In the genomic region with DNA sequence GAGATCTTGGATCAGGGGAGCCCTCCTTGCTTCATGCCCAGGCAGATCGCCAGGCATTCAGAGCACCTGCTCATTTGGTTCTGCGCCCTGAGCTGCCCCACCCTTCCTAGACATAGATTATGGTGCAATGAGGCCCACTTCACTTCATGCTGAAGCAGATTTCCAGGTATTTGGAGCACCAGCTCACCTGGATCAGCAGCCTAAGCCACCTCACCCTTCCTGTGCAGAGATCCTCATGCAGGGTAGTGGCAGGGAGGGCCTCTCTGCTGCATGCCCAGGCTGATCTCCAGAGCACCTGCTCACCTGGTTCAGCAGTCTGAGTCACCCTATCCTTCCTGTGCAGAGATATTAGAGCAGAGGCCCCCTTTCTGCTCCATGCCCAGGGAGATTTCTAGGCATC, we compare ENCODE assay signal across 18 cellular contexts.
"Had no signal": no experiment of that assay in that cellular context is flagged by ENCODE, and none has a peak within 500 bp of the region (broad histone marks: within the 10 kb centered on the region; RNA-seq: fewer than 3 reads in every experiment).

No MANE protein-coding gene starts in this region.

- H3K27me3 ChIP-seq: transverse colon had no signal

- H3K4me1 Mint-ChIP-seq: activated B cell treated with CpG ODN at 0.5 μM for 24 hours had no signal

- H3K27ac ChIP-seq: prostate gland, transverse colon had no signal

- ATAC-seq: activated CD8-positive, alpha-beta T cell treated with anti-CD3 and anti-CD28 coated beads, Interleukin-2, amount 10 ng/mL, durations not matched to agents 7 days and 5 days; activated T-cell treated with anti-CD3 and anti-CD28 coated beads, Interleukin-2, amount 50 U/mL, for 72 hours; right cardiac atrium; stimulated activated naive CD8-positive, alpha-beta T cell treated with anti-CD3 and anti-CD28 coated beads, Interleukin-15, Interleukin-2, amounts not matched to agents 100 U/mL and 50 U/mL, for 24 hours had no signal

- H3K4me1 ChIP-seq: prostate gland, transverse colon had no signal

- H3K9me3 Mint-ChIP-seq: activated B cell treated with CpG ODN at 0.5 μM for 24 hours had no signal

- H3K27me3 Mint-ChIP-seq: activated B cell treated with CpG ODN at 0.5 μM for 24 hours; activated naive CD8-positive, alpha-beta T cell had no signal

- H3K9me3 ChIP-seq: prostate gland had no signal

- H3K4me3 Mint-ChIP-seq: activated B cell treated with CpG ODN at 0.5 μM for 24 hours; activated CD8-positive, alpha-beta T cell treated with anti-CD3 and anti-CD28 coated beads, Interleukin-2, amount 10 ng/mL, durations not matched to agents 7 days and 5 days; activated naive CD8-positive, alpha-beta T cell; activated T-cell treated with anti-CD3 and anti-CD28 coated beads, Interleukin-2, amount 50 U/mL, for 72 hours had no signal

- H3K27ac Mint-ChIP-seq: activated B cell treated with CpG ODN at 0.5 μM for 24 hours; activated CD8-positive, alpha-beta T cell treated with anti-CD3 and anti-CD28 coated beads, Interleukin-2, amount 10 ng/mL, durations not matched to agents 7 days and 5 days; activated naive CD8-positive, alpha-beta T cell; activated T-cell treated with anti-CD3 and anti-CD28 coated beads, Interleukin-2, amount 50 U/mL, for 72 hours had no signal

- H3K4me3 ChIP-seq: prostate gland, transverse colon had no signal

- H3K36me3 Mint-ChIP-seq: activated naive CD8-positive, alpha-beta T cell had no signal

- H3K36me3 ChIP-seq: prostate gland, transverse colon had no signal

- DNase-seq: activated B cell treated with CpG ODN at 0.5 μM for 24 hours; activated CD4-positive, alpha-beta T cell treated with anti-CD3 and anti-CD28 coated beads for 48 hours; activated CD8-positive, alpha-beta memory T cell treated with anti-CD3 and anti-CD28 coated beads, Interleukin-2, amount 50 U/mL, for 48 hours; activated CD8-positive, alpha-beta T cell treated with anti-CD3 and anti-CD28 coated beads, Interleukin-2, amount 10 ng/mL, durations not matched to agents 7 days and 5 days; activated gamma-delta T cell; activated T-cell treated with anti-CD3 and anti-CD28 coated beads, Interleukin-2, amount 50 U/mL, for 72 hours; amniotic stem cell; cortex of kidney; effector CD4-positive, alpha-beta T cell; foreskin melanocyte; kidney glomerular epithelial cell; right cardiac atrium; small intestine; stimulated activated CD4-positive, alpha-beta T cell treated with anti-CD3 and anti-CD28 coated beads, Interleukin-4, amount 100 ng/mL, for 24 hours; stimulated activated naive CD8-positive, alpha-beta T cell treated with anti-CD3 and anti-CD28 coated beads, Interleukin-15, Interleukin-2, amounts not matched to agents 100 U/mL and 50 U/mL, for 24 hours; transverse colon had no signal
